ENCODE assay signal across 8 cellular contexts in the genomic region with DNA sequence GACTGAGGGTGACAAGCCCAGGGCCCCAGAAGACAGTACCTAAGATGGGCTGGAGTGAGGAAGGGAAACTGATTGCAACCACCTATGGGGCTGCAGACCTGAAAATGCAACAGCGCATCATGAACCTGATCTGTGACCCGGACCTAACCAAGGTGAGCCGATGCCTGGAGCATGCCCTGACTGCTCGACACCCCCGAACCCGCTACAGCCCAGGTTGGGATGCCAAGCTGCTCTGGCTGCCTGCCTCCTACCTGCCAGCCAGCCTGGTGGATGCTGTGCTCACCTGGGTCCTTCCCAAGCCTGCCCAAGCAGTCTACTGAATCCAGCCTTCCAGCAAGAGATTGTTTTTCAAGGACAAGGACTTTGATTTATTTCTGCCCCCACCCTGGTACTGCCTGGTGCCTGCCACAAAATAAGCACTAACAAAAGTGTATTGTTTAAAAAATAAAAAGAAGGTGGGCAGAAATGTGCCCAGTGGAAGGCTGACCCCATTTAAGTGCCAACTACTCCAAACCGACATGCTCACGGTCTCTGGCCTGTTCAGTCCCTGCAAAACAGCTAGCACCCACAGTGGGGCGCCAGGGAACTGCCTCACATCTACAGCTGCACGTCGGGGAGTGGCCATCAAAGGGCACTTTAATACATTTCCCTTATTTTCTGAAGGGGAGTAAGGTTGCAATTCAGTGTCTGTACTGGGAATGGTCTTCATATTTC. TPM values are rescaled to one million over a fixed set of nuclear protein-coding genes. Genes with fewer than 3 reads are reported as not detected.
DNase-seq lines count a peak whose midpoint lies in the region; ATAC-seq and TF ChIP-seq lines count a peak whose summit lies in the region.

No MANE protein-coding gene starts in this region.

- H3K4me3 Mint-ChIP-seq in activated T-cell treated with anti-CD3 and anti-CD28 coated beads, Interleukin-2, amount 50 U/mL, for 4 hours = no peak overlapping the region

- no TSS peak for BruUV-seq in HCT116 (replicated peaks; lab: Mats Ljungman, UMichigan)

- H3K27me3 ChIP-seq in HCT116 (ENCODE audit: insufficient read depth, low read length) (no peaks in the 10 kb centered on the region), osteoblast (ENCODE audit: insufficient read depth, low read length) (no peaks in the 10 kb centered on the region)

- H2AFZ ChIP-seq in HCT116 (ENCODE audit: low read depth, low read length, poor library complexity, severe bottlenecking) (no peak overlapping the region), osteoblast (ENCODE audit: low read length) (no peak overlapping the region)

- H3K9ac ChIP-seq in HCT116 (ENCODE audit: low read length) = no peak overlapping the region

- H3K27me3 Mint-ChIP-seq in activated T-cell treated with anti-CD3 and anti-CD28 coated beads, Interleukin-2, amount 50 U/mL, for 4 hours (ENCODE audit: low read depth) = no peaks in the 10 kb centered on the region

- no peak overlapping the region for H3K27ac ChIP-seq in C4-2B
- H3K27ac ChIP-seq in HCT116 (ENCODE audit: low read depth, low read length) = no peak overlapping the region; the same call in 1 of the 2 replicates
- H3K27ac ChIP-seq in osteoblast (ENCODE audit: low read depth, low read length) = no peak overlapping the region

- POLR2A ChIA-PET in HCT116 (lab: Charles Lee) = interaction anchor here (0.7 to 1.8 kb wide), 3 partner anchors 14 to 394 kb away, joined by 3 to 9 read pairs (median 3); a partner anchor contains a TSS

- no peak for TF ChIP-seq POLR2A in HCT116 (IDR thresholded peaks at IDR 0.05; ENCODE audit: borderline replicate concordance, extremely low read depth, insufficient read depth, insufficient read length)

- DNase-seq in HCT116 (ENCODE audit: low read depth, low spot score) = no peak
- DNase-seq in NOMO-1 (lab: John Stamatoyannopoulos, UW; ENCODE audit: unreplicated experiment in 2 of 2) = peak; percentile 63 to 70
- peak; percentile 52 for DNase-seq in activated T-cell treated with anti-CD3 and anti-CD28 coated beads, Interleukin-2, amount 50 U/mL, for 4 hours
- DNase-seq in fibroblast of the aortic adventitia (ENCODE audit: low read depth) = peak; percentile 76
- DNase-seq in osteoblast (ENCODE audit: insufficient read length, low spot score, missing footprints) = peak; percentile 91

- peaks cover 26 to 60% of the 10 kb centered on the region in 2 experiments for H3K4me1 ChIP-seq in HCT116 (ENCODE audit: control insufficient read depth in 1 of 2, insufficient read depth in 2 of 2, low read length in 2 of 2)
- peaks cover 67% of the 10 kb centered on the region for H3K4me1 ChIP-seq in osteoblast (ENCODE audit: insufficient read depth, low read length)

- H3K9me3 ChIP-seq in HCT116 (ENCODE audit: control insufficient read depth in 1 of 2, insufficient read depth in 1 of 2, low read depth in 1 of 2, low read length in 2 of 2) (no peaks in the 10 kb centered on the region), osteoblast (ENCODE audit: low read depth, low read length) (no peaks in the 10 kb centered on the region)

- no peak for TF ChIP-seq RAD21 in HCT116 (IDR thresholded peaks at IDR 0.05; ENCODE audit: low read depth)

- H3K9me3 Mint-ChIP-seq in activated T-cell treated with anti-CD3 and anti-CD28 coated beads, Interleukin-2, amount 50 U/mL, for 4 hours = no peaks in the 10 kb centered on the region

- intact Hi-C loops in HCT116 (cut with micrococcal nuclease) = no loop called here

- H3K79me2 ChIP-seq in HCT116 (ENCODE audit: insufficient read depth, low read length) (peaks cover 22% of the 10 kb centered on the region), osteoblast (ENCODE audit: insufficient read depth, low read length) (peaks cover 47% of the 10 kb centered on the region)

- no peaks in the 10 kb centered on the region for H4K20me1 ChIP-seq in HCT116 (ENCODE audit: insufficient read depth)
- peaks cover 52% of the 10 kb centered on the region for H4K20me1 ChIP-seq in osteoblast (ENCODE audit: insufficient read depth, low read length)

- H3K36me3 ChIP-seq in HCT116 (ENCODE audit: control insufficient read depth in 1 of 2, insufficient read depth in 2 of 2, low read length in 2 of 2) = peaks cover 9 to 41% of the 10 kb centered on the region in 2 experiments; a peak in 3 of 4 replicates
- peaks cover 47% of the 10 kb centered on the region for H3K36me3 ChIP-seq in osteoblast (ENCODE audit: insufficient read depth, low read length)

- H3K4me1 Mint-ChIP-seq in activated T-cell treated with anti-CD3 and anti-CD28 coated beads, Interleukin-2, amount 50 U/mL, for 4 hours (ENCODE audit: low read depth) = peaks cover 28% of the 10 kb centered on the region

- H3K9me2 ChIP-seq in HCT116 (ENCODE audit: insufficient read depth) = no peaks in the 10 kb centered on the region

- peaks cover 6% of the 10 kb centered on the region for H3K36me3 Mint-ChIP-seq in activated T-cell treated with anti-CD3 and anti-CD28 coated beads, Interleukin-2, amount 50 U/mL, for 4 hours (ENCODE audit: insufficient read depth)

- peak; percentile 35 for ATAC-seq in HCT116
- ATAC-seq in activated T-cell treated with anti-CD3 and anti-CD28 coated beads, Interleukin-2, amount 50 U/mL, for 4 hours = peak in 1 of 2 donors; percentile 32
- no peak for ATAC-seq in GM19328 (IDR thresholded peaks at IDR 0.05; ENCODE audit: unreplicated experiment)
- ATAC-seq in GM21526 (IDR thresholded peaks at IDR 0.05; ENCODE audit: low FRiP score, unreplicated experiment) = no peak

- H3K4me3 ChIP-seq in HCT116 (replicated peaks in 1 of 2; ENCODE audit: low read depth in 1 of 2, low read length in 2 of 2) (no peak overlapping the region), fibroblast of the aortic adventitia (ENCODE audit: low read depth, low read length) (peak overlapping the region; percentile 10), osteoblast (ENCODE audit: insufficient read depth, low read length) (no peak overlapping the region)

- TF ChIP-seq CTCF in C4-2B (conservative IDR thresholded peaks at IDR 0.05) (peak; percentile 76), HCT116 (IDR thresholded peaks at IDR 0.05 in 2 of 3, conservative IDR thresholded peaks at IDR 0.05 in 1 of 3; ENCODE audit: borderline replicate concordance in 1 of 3, insufficient read depth in 1 of 3, low read depth in 2 of 3, low read length in 2 of 3) (peak in 2 of 3 experiments; percentile 81 to 83; a peak in 4 of 6 replicates), fibroblast of the aortic adventitia (IDR thresholded peaks at IDR 0.05; ENCODE audit: insufficient read depth, low read length) (peak; percentile 81), osteoblast (IDR thresholded peaks at IDR 0.05; ENCODE audit: extremely low read depth, low read depth, low read length) (peak; percentile 80)

- RAD21 ChIA-PET in HCT116 (lab: Charles Lee; ENCODE audit: low non-redundant PET in 1 of 2, low total read pairs in 2 of 2, uncharacterized antibody in 2 of 2, unreplicated experiment in 2 of 2) = interaction anchor here (0.8 to 1.4 kb wide), 3 partner anchors 9 to 13 kb away, joined by 3 to 11 read pairs (median 4); no protein-coding TSS in a partner anchor

- H3K4me2 ChIP-seq in HCT116 (ENCODE audit: low read length) (no peak overlapping the region), osteoblast (ENCODE audit: insufficient read depth, low read length) (peak overlapping the region; percentile 88)

- CTCF ChIA-PET in HCT116 (lab: Charles Lee) = interaction anchor here (1.0 to 2.1 kb wide), 6 partner anchors 9 to 96 kb away, joined by 3 to 49 read pairs (median 8); a partner anchor contains a TSS

TF ChIP-seq in HCT116, 20 proteins besides CTCF, POLR2A, EP300 and RAD21 (continues in another document):
- TF ChIP-seq TCF7L2 (IDR thresholded peaks at IDR 0.05; ENCODE audit: borderline replicate concordance, extremely low read depth, insufficient read depth, insufficient read length) (no peak), EZH2 (IDR thresholded peaks at IDR 0.05) (no peak), SRF (IDR thresholded peaks at IDR 0.05; ENCODE audit: low read depth) (no peak)

RNA-seq across cellular contexts. Expression of a gene that starts 4.2 kb away (rescaled TPM):
- 6.2 TPM for total RNA-seq in HCT116 (2021; ENCODE audit: unreplicated experiment)
- polyA plus RNA-seq in HCT116 (2012) = 3.2 and 3.3 TPM in 2 replicates
- total RNA-seq in activated T-cell treated with anti-CD3 and anti-CD28 coated beads, Interleukin-2, amount 50 U/mL, for 4 hours = 1 to 10 TPM; 3.9 to 7.4 (median 5.1) TPM
- total RNA-seq in fibroblast of the aortic adventitia (ENCODE audit: low replicate concordance) = 13.3 and 17.7 TPM in 2 replicates
- 27.7 and 32.2 TPM in 2 replicates for total RNA-seq in osteoblast

RNA-seq across cellular contexts. Expression of a gene that starts 4.4 kb away (rescaled TPM):
- total RNA-seq in HCT116 (2021; ENCODE audit: unreplicated experiment) (355 TPM), fibroblast of the aortic adventitia (ENCODE audit: low replicate concordance) (2,365 and 6,536 TPM in 2 replicates), osteoblast (3,072 and 3,128 TPM in 2 replicates)
- polyA plus RNA-seq in HCT116 (2012) = 349 and 393 TPM in 2 replicates
- total RNA-seq in activated T-cell treated with anti-CD3 and anti-CD28 coated beads, Interleukin-2, amount 50 U/mL, for 4 hours = 100 to 1,000 TPM; 158 to 177 (median 177) TPM

RNA-seq across cellular contexts. Expression of a gene that starts 8.5 kb away (rescaled TPM):
- total RNA-seq in HCT116 (2021; ENCODE audit: unreplicated experiment) (85.5 TPM), fibroblast of the aortic adventitia (ENCODE audit: low replicate concordance) (64.1 and 70.2 TPM in 2 replicates), osteoblast (46.0 and 59.4 TPM in 2 replicates)
- polyA plus RNA-seq in HCT116 (2012) = 137 and 151 TPM in 2 replicates
- total RNA-seq in activated T-cell treated with anti-CD3 and anti-CD28 coated beads, Interleukin-2, amount 50 U/mL, for 4 hours = 10 to 100 TPM; 60.7 to 65.7 (median 61.7) TPM

RNA-seq across cellular contexts. Expression of a gene that starts 16.7 kb away (rescaled TPM):
- 17.8 TPM for total RNA-seq in HCT116 (2021; ENCODE audit: unreplicated experiment)
- polyA plus RNA-seq in HCT116 (2012) = 14.7 and 15.0 TPM in 2 replicates
- 1 to 10 TPM in 2 of 3 donors, under 1 TPM in 1; 0.91 to 1.4 (median 1.3) TPM for total RNA-seq in activated T-cell treated with anti-CD3 and anti-CD28 coated beads, Interleukin-2, amount 50 U/mL, for 4 hours
- total RNA-seq in fibroblast of the aortic adventitia (ENCODE audit: low replicate concordance) = 13.9 and 37.6 TPM in 2 replicates
- 22.4 and 24.8 TPM in 2 replicates for total RNA-seq in osteoblast

RNA-seq across cellular contexts. Expression of a gene that starts 18.5 kb away (rescaled TPM):
- total RNA-seq in HCT116 (2021; ENCODE audit: unreplicated experiment) (5.3 TPM), fibroblast of the aortic adventitia (ENCODE audit: low replicate concordance) (2.4 and 4.7 TPM in 2 replicates), osteoblast (4.1 and 4.3 TPM in 2 replicates)
- 5.1 and 6.5 TPM in 2 replicates for polyA plus RNA-seq in HCT116 (2012)
- 10 to 100 TPM; 12.3 to 15.5 (median 14.5) TPM for total RNA-seq in activated T-cell treated with anti-CD3 and anti-CD28 coated beads, Interleukin-2, amount 50 U/mL, for 4 hours
